ENCODE assay signal across 20 cellular contexts in the genomic region with DNA sequence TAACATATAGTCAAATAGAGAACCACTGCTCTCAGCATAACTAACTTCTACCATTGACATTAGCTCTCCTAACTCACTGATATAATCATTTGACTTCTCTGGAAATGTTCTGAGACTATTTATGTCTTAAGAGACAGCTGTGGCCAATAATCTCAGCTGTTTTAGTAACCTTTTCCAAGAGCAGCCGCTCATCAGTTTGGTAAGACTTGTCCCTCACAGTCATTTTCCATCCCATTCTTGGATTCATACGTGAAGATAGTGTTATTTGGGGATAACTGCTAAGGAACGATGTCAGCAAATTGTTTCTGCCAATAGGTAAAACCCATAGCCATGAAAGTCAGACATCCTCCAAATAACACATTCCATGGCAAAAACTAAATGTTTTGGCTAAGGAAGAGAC.
DNase-seq lines count a peak whose midpoint lies in the region; ATAC-seq and TF ChIP-seq lines count a peak whose summit lies in the region.
"Had no signal": no experiment of that assay in that cellular context is flagged by ENCODE, and none has a peak within 500 bp of the region (broad histone marks: within the 10 kb centered on the region; RNA-seq: fewer than 3 reads in every experiment).

No MANE protein-coding gene starts in this region.

- H3K9me3 ChIP-seq in ascending aorta = no peaks in the 10 kb centered on the region
- H3K9me3 ChIP-seq in tibial artery = no peaks in the 10 kb centered on the region
- H3K9me3 ChIP-seq: BLaER1, Caco-2, HAP-1 had no signal

- H3K9me3 Mint-ChIP-seq in stimulated activated memory B cell treated with anti-CD40 and anti-IgM and Interleukin-4, amounts not matched to agents 10 μg/mL and 1 μg/mL and 100 μg/mL, for 72 hours = no peaks in the 10 kb centered on the region
- H3K9me3 Mint-ChIP-seq: CD8-positive, alpha-beta T cell had no signal

- no peaks in the 10 kb centered on the region for H3K27me3 ChIP-seq in ascending aorta
- H3K27me3 ChIP-seq in tibial artery = no peaks in the 10 kb centered on the region
- H3K27me3 ChIP-seq: BLaER1 had no signal

- no peaks in the 10 kb centered on the region for H3K36me3 ChIP-seq in ascending aorta
- no peaks in the 10 kb centered on the region for H3K36me3 ChIP-seq in tibial artery
- H3K36me3 ChIP-seq: BLaER1, HAP-1 had no signal

- H3K27ac Mint-ChIP-seq in stimulated activated memory B cell treated with anti-CD40 and anti-IgM and Interleukin-4, amounts not matched to agents 10 μg/mL and 1 μg/mL and 100 μg/mL, for 72 hours = no peak overlapping the region
- H3K27ac Mint-ChIP-seq: B cell; CD4-positive, CD25-positive, alpha-beta regulatory T cell; CD8-positive, alpha-beta T cell had no signal

- H3K27ac ChIP-seq in ascending aorta (peak overlapping the region; percentile 41 to 76), tibial artery (peak overlapping the region; percentile 11 to 67)
- H3K27ac ChIP-seq: BLaER1, C4-2B had no signal

- no peak overlapping the region for H3K4me3 Mint-ChIP-seq in stimulated activated memory B cell treated with anti-CD40 and anti-IgM and Interleukin-4, amounts not matched to agents 10 μg/mL and 1 μg/mL and 100 μg/mL, for 72 hours
- H3K4me3 Mint-ChIP-seq: B cell; CD4-positive, CD25-positive, alpha-beta regulatory T cell; CD8-positive, alpha-beta T cell had no signal

- no peaks in the 10 kb centered on the region for H3K4me1 Mint-ChIP-seq in stimulated activated memory B cell treated with anti-CD40 and anti-IgM and Interleukin-4, amounts not matched to agents 10 μg/mL and 1 μg/mL and 100 μg/mL, for 72 hours
- H3K4me1 Mint-ChIP-seq: B cell; CD4-positive, CD25-positive, alpha-beta regulatory T cell had no signal

- no peaks in the 10 kb centered on the region for H3K27me3 Mint-ChIP-seq in stimulated activated memory B cell treated with anti-CD40 and anti-IgM and Interleukin-4, amounts not matched to agents 10 μg/mL and 1 μg/mL and 100 μg/mL, for 72 hours

- TF ChIP-seq CTCF in ascending aorta (IDR thresholded peaks at IDR 0.05) (no peak), tibial artery (IDR thresholded peaks at IDR 0.05) (no peak)

- H3K4me3 ChIP-seq in ascending aorta (no peak overlapping the region), tibial artery (no peak overlapping the region)
- H3K4me3 ChIP-seq: BLaER1, GM12878, HAP-1 had no signal

- peak; percentile 44 for ATAC-seq in sciatic nerve
- no peak for ATAC-seq in SK-N-SH treated with all-trans-retinoic acid at 6 μM for 48 hours
- no peak for ATAC-seq in stimulated activated memory B cell treated with anti-CD40 and anti-IgM and Interleukin-4, amounts not matched to agents 10 μg/mL and 1 μg/mL and 100 μg/mL, for 72 hours
- ATAC-seq: CD8-positive, alpha-beta T cell; GM12878 had no signal

- H3K4me1 ChIP-seq in ascending aorta (peaks cover 4 to 33% of the 10 kb centered on the region in 2 donors), tibial artery (peaks cover 0 to 85% (median 52%) of the 10 kb centered on the region in 4 donors)
- H3K4me1 ChIP-seq: BLaER1, Caco-2, HAP-1 had no signal

- H3K36me3 Mint-ChIP-seq in stimulated activated memory B cell treated with anti-CD40 and anti-IgM and Interleukin-4, amounts not matched to agents 10 μg/mL and 1 μg/mL and 100 μg/mL, for 72 hours = no peaks in the 10 kb centered on the region
- H3K36me3 Mint-ChIP-seq: CD4-positive, CD25-positive, alpha-beta regulatory T cell; CD8-positive, alpha-beta T cell had no signal

- DNase-seq in ascending aorta (ENCODE audit: low spot score in 2 of 2) (no peak), myocyte (ENCODE audit: low read depth) (peak; percentile 35), sciatic nerve (ENCODE audit: low spot score) (no peak), tibial artery (no peak), NCI-H1694 treated with DMSO at 0.1 percent for 48 hours (lab: John Stamatoyannopoulos, UW) (no peak), T1000 (lab: John Stamatoyannopoulos, UW) (no peak)
- DNase-seq: Caco-2; CD4-positive, CD25-positive, alpha-beta regulatory T cell; CD8-positive, alpha-beta T cell; DMS153; EL; GDM1; GOT3 had no signal

- intact Hi-C loops in ascending aorta (cut with DNase I) = loop anchor here (10.0 kb wide), 1 partner anchor 709 kb away; the partner anchor contains the start of gene ATF2
- intact Hi-C loops in sciatic nerve (cut with DNase I) = no loop called here
- intact Hi-C loops in tibial artery (cut with DNase I; ENCODE audit: low total_unique reads) = no loop called here

TF ChIP-seq in SK-N-SH treated with all-trans-retinoic acid at 6 μM for 48 hours, 23 proteins besides CTCF, POLR2A, EP300 and RAD21 (continues in another document):
- TF ChIP-seq ZNF8 (CRISPR knock-in tag; IDR thresholded peaks at IDR 0.05) (no peak), ESRRG (CRISPR knock-in tag; IDR thresholded peaks at IDR 0.05) (no peak), RARB (CRISPR knock-in tag; IDR thresholded peaks at IDR 0.05) (no peak), ZFP3 (CRISPR knock-in tag; IDR thresholded peaks at IDR 0.05) (no peak), TOX (CRISPR knock-in tag; IDR thresholded peaks at IDR 0.05; ENCODE audit: borderline replicate concordance) (no peak), CSDC2 (CRISPR knock-in tag; IDR thresholded peaks at IDR 0.05) (no peak), GLIS3 (CRISPR knock-in tag; IDR thresholded peaks at IDR 0.05) (no peak), SNAI2 (CRISPR knock-in tag; IDR thresholded peaks at IDR 0.05) (no peak), BACH2 (CRISPR knock-in tag; IDR thresholded peaks at IDR 0.05; ENCODE audit: borderline replicate concordance) (no peak), TSHZ2 (CRISPR knock-in tag; IDR thresholded peaks at IDR 0.05) (no peak), TCF4 (CRISPR knock-in tag; IDR thresholded peaks at IDR 0.05; ENCODE audit: borderline replicate concordance) (no peak)
- TF ChIP-seq, protein P1, sequence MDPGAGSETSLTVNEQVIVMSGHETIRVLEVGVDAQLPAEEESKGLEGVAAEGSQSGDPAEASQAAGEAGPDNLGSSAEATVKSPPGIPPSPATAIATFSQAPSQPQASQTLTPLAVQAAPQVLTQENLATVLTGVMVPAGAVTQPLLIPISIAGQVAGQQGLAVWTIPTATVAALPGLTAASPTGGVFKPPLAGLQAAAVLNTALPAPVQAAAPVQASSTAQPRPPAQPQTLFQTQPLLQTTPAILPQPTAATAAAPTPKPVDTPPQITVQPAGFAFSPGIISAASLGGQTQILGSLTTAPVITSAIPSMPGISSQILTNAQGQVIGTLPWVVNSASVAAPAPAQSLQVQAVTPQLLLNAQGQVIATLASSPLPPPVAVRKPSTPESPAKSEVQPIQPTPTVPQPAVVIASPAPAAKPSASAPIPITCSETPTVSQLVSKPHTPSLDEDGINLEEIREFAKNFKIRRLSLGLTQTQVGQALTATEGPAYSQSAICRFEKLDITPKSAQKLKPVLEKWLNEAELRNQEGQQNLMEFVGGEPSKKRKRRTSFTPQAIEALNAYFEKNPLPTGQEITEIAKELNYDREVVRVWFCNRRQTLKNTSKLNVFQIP (CRISPR knock-in tag; IDR thresholded peaks at IDR 0.05; ENCODE audit: borderline replicate concordance, low read depth) = no peak
- TF ChIP-seq, protein P2, sequence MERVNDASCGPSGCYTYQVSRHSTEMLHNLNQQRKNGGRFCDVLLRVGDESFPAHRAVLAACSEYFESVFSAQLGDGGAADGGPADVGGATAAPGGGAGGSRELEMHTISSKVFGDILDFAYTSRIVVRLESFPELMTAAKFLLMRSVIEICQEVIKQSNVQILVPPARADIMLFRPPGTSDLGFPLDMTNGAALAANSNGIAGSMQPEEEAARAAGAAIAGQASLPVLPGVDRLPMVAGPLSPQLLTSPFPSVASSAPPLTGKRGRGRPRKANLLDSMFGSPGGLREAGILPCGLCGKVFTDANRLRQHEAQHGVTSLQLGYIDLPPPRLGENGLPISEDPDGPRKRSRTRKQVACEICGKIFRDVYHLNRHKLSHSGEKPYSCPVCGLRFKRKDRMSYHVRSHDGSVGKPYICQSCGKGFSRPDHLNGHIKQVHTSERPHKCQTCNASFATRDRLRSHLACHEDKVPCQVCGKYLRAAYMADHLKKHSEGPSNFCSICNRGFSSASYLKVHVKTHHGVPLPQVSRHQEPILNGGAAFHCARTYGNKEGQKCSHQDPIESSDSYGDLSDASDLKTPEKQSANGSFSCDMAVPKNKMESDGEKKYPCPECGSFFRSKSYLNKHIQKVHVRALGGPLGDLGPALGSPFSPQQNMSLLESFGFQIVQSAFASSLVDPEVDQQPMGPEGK (CRISPR knock-in tag; IDR thresholded peaks at IDR 0.05; ENCODE audit: borderline replicate concordance) = no peak
